ENCODE assay signal across 10 cellular contexts in the genomic region with DNA sequence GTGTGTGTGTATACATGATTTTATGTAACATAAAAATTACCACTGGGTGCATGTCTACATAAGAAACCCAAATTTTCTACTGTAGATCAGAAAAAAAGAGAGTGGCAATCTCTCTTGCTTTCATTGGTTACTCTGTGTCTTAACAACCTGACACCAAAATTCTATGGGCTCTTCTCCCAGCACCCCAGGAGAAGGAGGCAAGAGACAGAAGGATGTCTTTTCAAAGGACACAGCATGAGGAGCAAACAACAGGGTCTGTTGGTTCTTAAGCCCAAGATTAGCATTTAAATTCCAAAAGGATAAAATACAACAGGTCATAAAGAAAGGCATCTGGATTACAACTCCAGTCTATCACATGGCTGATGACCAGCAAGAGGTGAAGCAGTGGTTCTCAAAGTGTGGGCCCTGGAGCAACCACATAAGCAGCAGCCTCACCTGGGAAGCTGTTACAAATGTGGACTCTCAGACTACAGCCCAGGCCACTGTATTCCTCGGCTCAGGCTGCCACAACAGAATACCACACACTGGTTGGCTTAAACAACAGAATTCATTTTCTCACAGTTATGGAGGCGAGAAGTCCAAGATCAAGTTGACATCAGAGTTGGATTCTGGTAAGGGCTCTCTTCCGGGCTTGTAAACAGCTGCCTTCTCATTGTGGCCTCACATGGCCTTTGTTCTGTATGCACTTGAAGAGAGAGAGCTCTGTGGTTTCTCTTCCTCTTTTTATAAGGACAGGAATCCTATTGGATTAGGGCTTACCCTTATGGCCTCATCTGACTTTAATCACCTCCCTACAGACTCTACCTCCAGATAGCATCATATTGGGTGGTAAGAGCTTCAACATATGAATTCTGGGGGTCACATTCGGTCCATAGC.
DNase-seq lines count a peak whose midpoint lies in the region; ATAC-seq and TF ChIP-seq lines count a peak whose summit lies in the region.
"Had no signal": no experiment of that assay in that cellular context is flagged by ENCODE, and none has a peak within 500 bp of the region (broad histone marks: within the 10 kb centered on the region; RNA-seq: fewer than 3 reads in every experiment).

No MANE protein-coding gene starts in this region.

- H3K36me3 Mint-ChIP-seq in activated naive CD4-positive, alpha-beta T cell treated with anti-CD3 and anti-CD28 coated beads, Interleukin-2, amount 50 U/mL, for 72 hours: peaks cover 0 to 6% of the 10 kb centered on the region in 2 donors
- no peaks in the 10 kb centered on the region for H3K36me3 Mint-ChIP-seq in activated naive CD4-positive, alpha-beta T cell treated with anti-CD3 and anti-CD28 coated beads for 36 hours (ENCODE audit: low read depth)

- H3K9me3 Mint-ChIP-seq in activated naive CD4-positive, alpha-beta T cell treated with anti-CD3 and anti-CD28 coated beads, Interleukin-2, amount 50 U/mL, for 72 hours: peaks cover 5 to 13% of the 10 kb centered on the region in 2 donors
- H3K9me3 Mint-ChIP-seq in activated naive CD4-positive, alpha-beta T cell treated with anti-CD3 and anti-CD28 coated beads for 36 hours: no peaks in the 10 kb centered on the region

- TF ChIP-seq CTCF in thoracic aorta (IDR thresholded peaks at IDR 0.05): no peak

- no peak overlapping the region for H3K4me3 ChIP-seq in thoracic aorta
- H3K4me3 ChIP-seq: ovary had no signal

- no peaks in the 10 kb centered on the region for H3K36me3 ChIP-seq in thoracic aorta
- H3K36me3 ChIP-seq: ovary had no signal

- peak; percentile 39 to 47 for ATAC-seq in activated naive CD4-positive, alpha-beta T cell treated with anti-CD3 and anti-CD28 coated beads, Interleukin-2, amount 50 U/mL, for 72 hours
- peak; percentile 64 for ATAC-seq in HG03097 (IDR thresholded peaks at IDR 0.05; ENCODE audit: low FRiP score, unreplicated experiment)
- ATAC-seq in thoracic aorta (ENCODE audit: insufficient number of reproducible peaks, low FRiP score, low read depth): peak; percentile 28

- intact Hi-C loops in activated naive CD4-positive, alpha-beta T cell treated with anti-CD3 and anti-CD28 coated beads for 36 hours (cut with micrococcal nuclease): loop anchor here (10.0 kb wide), 1 partner anchor 742 kb away; the partner anchor contains the start of gene PHLPP1

- CTCF ChIA-PET in activated naive CD4-positive, alpha-beta T cell treated with anti-CD3 and anti-CD28 coated beads for 36 hours (lab: Charles Lee): no interaction called here

- H3K27me3 ChIP-seq in thoracic aorta (replicated peaks; ENCODE audit: insufficient read depth): no peaks in the 10 kb centered on the region
- H3K27me3 ChIP-seq: ovary had no signal

- peak overlapping the region; percentile 39 to 59 for H3K27ac ChIP-seq in thoracic aorta
- H3K27ac ChIP-seq: ovary had no signal

- H3K4me1 ChIP-seq in thoracic aorta (ENCODE audit: control insufficient read depth in 1 of 2, low read depth in 2 of 2): peaks cover 0 to 13% of the 10 kb centered on the region in 2 donors

- no peak overlapping the region for H3K27ac Mint-ChIP-seq in activated naive CD4-positive, alpha-beta T cell treated with anti-CD3 and anti-CD28 coated beads, Interleukin-2, amount 50 U/mL, for 72 hours
- no peak overlapping the region for H3K27ac Mint-ChIP-seq in activated naive CD4-positive, alpha-beta T cell treated with anti-CD3 and anti-CD28 coated beads for 36 hours

- DNase-seq in activated naive CD4-positive, alpha-beta T cell treated with anti-CD3 and anti-CD28 coated beads, Interleukin-2, amount 50 U/mL, for 72 hours (ENCODE audit: low spot score in 2 of 2): no peak
- no peak for DNase-seq in activated naive CD4-positive, alpha-beta T cell treated with anti-CD3 and anti-CD28 coated beads for 36 hours
- peak; percentile 4 for DNase-seq in OCI-M2 (lab: John Stamatoyannopoulos, UW; ENCODE audit: unreplicated experiment)
- DNase-seq in thoracic aorta (ENCODE audit: low spot score): no peak
- no peak for DNase-seq in NCI-H2227 (lab: John Stamatoyannopoulos, UW; ENCODE audit: unreplicated experiment)
- no peak for DNase-seq in cerebellar cortex (ENCODE audit: low spot score)
- DNase-seq in NCI-H1105 treated with DMSO at 0.1 percent for 48 hours (lab: John Stamatoyannopoulos, UW): no peak
- DNase-seq: NCI-H524 treated with DMSO at 0.1 percent for 48 hours, ovary had no signal

- no peak overlapping the region for H3K4me3 Mint-ChIP-seq in activated naive CD4-positive, alpha-beta T cell treated with anti-CD3 and anti-CD28 coated beads for 36 hours

- no peaks in the 10 kb centered on the region for H3K27me3 Mint-ChIP-seq in activated naive CD4-positive, alpha-beta T cell treated with anti-CD3 and anti-CD28 coated beads for 36 hours (ENCODE audit: low read depth)

- H3K9me3 ChIP-seq in thoracic aorta: no peaks in the 10 kb centered on the region
- H3K9me3 ChIP-seq: ovary had no signal

- H3K4me1 Mint-ChIP-seq in activated naive CD4-positive, alpha-beta T cell treated with anti-CD3 and anti-CD28 coated beads for 36 hours (ENCODE audit: low read depth): peaks cover 16% of the 10 kb centered on the region
